1 cellular context compared by ENCODE assay signal in the genomic region with DNA sequence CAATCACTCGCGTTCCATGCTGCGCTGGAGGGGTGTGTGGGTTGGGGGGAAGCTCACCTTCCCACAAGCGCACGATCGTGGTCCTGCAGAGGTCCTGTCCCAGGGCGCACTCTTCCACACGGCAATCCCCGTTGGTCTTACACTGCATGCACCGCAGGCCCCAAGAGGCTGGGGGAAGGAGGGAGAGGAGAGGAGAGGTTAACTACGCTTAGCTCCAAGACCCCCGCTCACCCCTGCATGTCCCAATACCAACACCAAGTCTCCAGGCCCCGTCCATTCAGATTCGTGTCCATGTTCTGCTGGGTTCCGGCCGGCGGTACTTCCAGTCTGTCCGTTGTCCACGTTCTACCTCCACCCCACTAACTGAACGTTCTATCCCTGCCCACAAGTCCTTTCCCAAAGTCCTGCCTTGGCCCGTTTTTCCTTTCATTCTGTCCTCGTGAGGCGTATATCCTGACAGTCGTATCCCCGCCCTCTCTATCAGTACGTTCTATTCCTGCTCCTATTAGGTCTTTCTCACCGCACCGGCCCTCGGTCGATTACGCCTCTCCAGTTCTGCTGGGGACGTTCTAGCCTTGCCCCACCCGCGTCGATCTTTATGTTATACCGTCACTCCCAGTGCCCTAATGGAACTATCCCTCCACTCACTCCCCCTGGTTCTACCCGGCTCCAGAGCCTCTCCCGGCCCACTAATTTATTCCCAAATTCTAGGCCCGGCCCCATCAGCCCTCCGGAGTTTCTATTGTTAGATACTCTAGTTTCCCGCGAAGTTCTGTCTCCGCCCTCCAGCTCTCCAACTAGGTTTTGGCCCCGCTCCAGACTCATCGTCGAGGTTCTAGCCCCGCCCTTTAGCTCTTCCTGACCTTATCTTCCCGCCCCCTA.
TF ChIP-seq lines count a peak whose summit lies in the region.

No MANE protein-coding gene starts in this region.

TF ChIP-seq in WTC11, 78 proteins besides CTCF, POLR2A, EP300 and RAD21 (continued from another document):
- TF ChIP-seq PREB (CRISPR knock-in tag; IDR thresholded peaks at IDR 0.05; ENCODE audit: borderline replicate concordance) (no peak), NFE2L1 (CRISPR knock-in tag; IDR thresholded peaks at IDR 0.05) (0 out of 2 replicates have a peak, but pooled peaks have one; percentile 10), ATF1 (CRISPR knock-in tag; IDR thresholded peaks at IDR 0.05) (no peak), GTF2I (CRISPR knock-in tag; conservative IDR thresholded peaks at IDR 0.05) (no peak)
- TF ChIP-seq, protein P1, sequence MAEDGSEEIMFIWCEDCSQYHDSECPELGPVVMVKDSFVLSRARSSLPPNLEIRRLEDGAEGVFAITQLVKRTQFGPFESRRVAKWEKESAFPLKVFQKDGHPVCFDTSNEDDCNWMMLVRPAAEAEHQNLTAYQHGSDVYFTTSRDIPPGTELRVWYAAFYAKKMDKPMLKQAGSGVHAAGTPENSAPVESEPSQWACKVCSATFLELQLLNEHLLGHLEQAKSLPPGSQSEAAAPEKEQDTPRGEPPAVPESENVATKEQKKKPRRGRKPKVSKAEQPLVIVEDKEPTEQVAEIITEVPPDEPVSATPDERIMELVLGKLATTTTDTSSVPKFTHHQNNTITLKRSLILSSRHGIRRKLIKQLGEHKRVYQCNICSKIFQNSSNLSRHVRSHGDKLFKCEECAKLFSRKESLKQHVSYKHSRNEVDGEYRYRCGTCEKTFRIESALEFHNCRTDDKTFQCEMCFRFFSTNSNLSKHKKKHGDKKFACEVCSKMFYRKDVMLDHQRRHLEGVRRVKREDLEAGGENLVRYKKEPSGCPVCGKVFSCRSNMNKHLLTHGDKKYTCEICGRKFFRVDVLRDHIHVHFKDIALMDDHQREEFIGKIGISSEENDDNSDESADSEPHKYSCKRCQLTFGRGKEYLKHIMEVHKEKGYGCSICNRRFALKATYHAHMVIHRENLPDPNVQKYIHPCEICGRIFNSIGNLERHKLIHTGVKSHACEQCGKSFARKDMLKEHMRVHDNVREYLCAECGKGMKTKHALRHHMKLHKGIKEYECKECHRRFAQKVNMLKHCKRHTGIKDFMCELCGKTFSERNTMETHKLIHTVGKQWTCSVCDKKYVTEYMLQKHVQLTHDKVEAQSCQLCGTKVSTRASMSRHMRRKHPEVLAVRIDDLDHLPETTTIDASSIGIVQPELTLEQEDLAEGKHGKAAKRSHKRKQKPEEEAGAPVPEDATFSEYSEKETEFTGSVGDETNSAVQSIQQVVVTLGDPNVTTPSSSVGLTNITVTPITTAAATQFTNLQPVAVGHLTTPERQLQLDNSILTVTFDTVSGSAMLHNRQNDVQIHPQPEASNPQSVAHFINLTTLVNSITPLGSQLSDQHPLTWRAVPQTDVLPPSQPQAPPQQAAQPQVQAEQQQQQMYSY (CRISPR knock-in tag; IDR thresholded peaks at IDR 0.05): peak; percentile 29; the same call in 1 of the 2 replicates
